23 cellular contexts compared by ENCODE assay signal in the genomic region with DNA sequence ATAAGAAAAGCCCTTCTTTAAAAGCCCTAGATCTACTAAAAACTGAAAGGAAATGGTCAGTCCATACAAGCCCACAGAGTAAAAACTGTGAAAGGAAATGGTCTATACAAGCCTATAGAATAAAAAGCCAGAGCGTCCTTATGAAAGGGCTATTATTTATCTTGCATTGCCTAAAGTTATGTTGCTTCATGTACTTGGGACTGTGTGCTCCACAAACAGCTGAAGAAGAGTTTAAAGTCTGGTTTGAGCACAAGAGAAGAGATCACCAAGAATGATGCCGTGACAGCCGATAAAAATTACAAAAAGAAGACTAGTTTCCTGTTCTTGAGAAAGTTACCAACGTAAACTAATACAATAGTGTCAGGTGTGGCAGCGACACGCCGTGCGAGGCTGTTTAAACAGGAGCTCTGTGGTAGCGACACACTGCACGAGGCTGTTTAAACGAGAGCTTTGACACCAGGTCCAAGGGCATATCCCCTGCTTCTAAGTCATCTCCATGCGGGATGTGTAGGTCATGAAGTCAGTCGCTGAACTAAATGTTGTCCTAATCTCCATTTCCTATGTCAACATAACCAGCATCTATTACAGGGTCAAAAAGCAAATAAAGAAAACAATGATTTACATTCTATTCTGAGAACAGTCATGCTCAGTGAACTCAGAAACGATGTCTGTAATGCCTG. TPM values are rescaled to one million over a fixed set of nuclear protein-coding genes. Genes with fewer than 3 reads are reported as not detected.
DNase-seq lines count a peak whose midpoint lies in the region; ATAC-seq and TF ChIP-seq lines count a peak whose summit lies in the region.
"Had no signal": no experiment of that assay in that cellular context is flagged by ENCODE, and none has a peak within 500 bp of the region (broad histone marks: within the 10 kb centered on the region; RNA-seq: fewer than 3 reads in every experiment).

No MANE protein-coding gene starts in this region.

- no peak for ATAC-seq in HG03342 (IDR thresholded peaks at IDR 0.05; ENCODE audit: unreplicated experiment)
- ATAC-seq: esophagus mucosa; Panc1; stimulated activated memory B cell treated with anti-CD40 and anti-IgM and Interleukin-4, amounts not matched to agents 10 μg/mL and 1 μg/mL and 100 μg/mL, for 72 hours had no signal

- no peak overlapping the region for H4K8ac ChIP-seq in mesenchymal stem cell (ENCODE audit: low read length)

- no peak overlapping the region for H2AFZ ChIP-seq in mesenchymal stem cell (ENCODE audit: low read depth, low read length)

- H3K27ac Mint-ChIP-seq in endodermal cell = peak overlapping the region; percentile 42
- H3K27ac Mint-ChIP-seq: activated T-helper 2 cell treated with anti-CD3 and anti-CD28 coated beads, Interferon-gamma antibody, Interleukin-2, Interleukin-4, amounts not matched to agents 10 μg/mL and 5 μg/mL and 100 μg/mL, durations not matched to agents 14 hours and 24 hours and 36 hours; stimulated activated memory B cell treated with anti-CD40 and anti-IgM and Interleukin-4, amounts not matched to agents 10 μg/mL and 1 μg/mL and 100 μg/mL, for 72 hours had no signal

- H4K91ac ChIP-seq in mesenchymal stem cell (ENCODE audit: low read length) = no peak overlapping the region

- no peak overlapping the region for H3K18ac ChIP-seq in mesenchymal stem cell (ENCODE audit: low read depth in 1 of 2, low read length in 2 of 2)

- H3K4me1 ChIP-seq in endodermal cell (ENCODE audit: control insufficient read depth, insufficient read depth, low read length) = peaks cover 16% of the 10 kb centered on the region
- H3K4me1 ChIP-seq in mesenchymal stem cell (ENCODE audit: control insufficient read depth, insufficient read depth, low read depth, low read length) = peaks cover 42% of the 10 kb centered on the region

- H2BK5ac ChIP-seq in mesenchymal stem cell (ENCODE audit: low read depth, low read length, poor library complexity, severe bottlenecking) = no peak overlapping the region

- DNase-seq in Caki2 (ENCODE audit: low read depth) (peak; percentile 29), SK-MEL-5 (ENCODE audit: low read depth, low spot score) (peak; percentile 81), endodermal cell (no peak), mesenchymal stem cell (peak; percentile 33), NCI-H187 (lab: John Stamatoyannopoulos, UW) (no peak), dedifferentiated amniotic fluid mesenchymal stem cell (ENCODE audit: extremely low spot score) (no peak), cerebellum (ENCODE audit: low spot score) (no peak)
- DNase-seq: aorta; cortex of kidney; DMS79 treated with DMSO at 0.1 percent for 48 hours; Karpas-422; mesendoderm; NCI-H1105; NCI-H82; stimulated activated CD4-positive, alpha-beta T cell treated with anti-CD3 and anti-CD28 coated beads, Interleukin-12 subunit alpha, Interleukin-12 subunit beta, amount 100 ng/mL, for 4 hours; trophoblast cell had no signal

- H3K4ac ChIP-seq in mesenchymal stem cell (ENCODE audit: low read depth in 1 of 2, low read length in 2 of 2) = no peak overlapping the region

- peak overlapping the region in 1 of 2 experiments; percentile 25 for H2BK12ac ChIP-seq in mesenchymal stem cell (ENCODE audit: low read length in 2 of 2)

- no peak overlapping the region for H3K4me2 ChIP-seq in mesenchymal stem cell (ENCODE audit: low read length, poor library complexity, severe bottlenecking)
- H3K4me2 ChIP-seq: BLaER1 treated with 17β-estradiol and CSF1 and Interleukin-3, amounts not matched to agents 10 nM and 100 nM had no signal

- no peaks in the 10 kb centered on the region for H3K27me3 Mint-ChIP-seq in endodermal cell (ENCODE audit: insufficient read depth)
- H3K27me3 Mint-ChIP-seq: stimulated activated memory B cell treated with anti-CD40 and anti-IgM and Interleukin-4, amounts not matched to agents 10 μg/mL and 1 μg/mL and 100 μg/mL, for 72 hours had no signal

- no peak overlapping the region for H3K4me3 Mint-ChIP-seq in endodermal cell
- H3K4me3 Mint-ChIP-seq: stimulated activated memory B cell treated with anti-CD40 and anti-IgM and Interleukin-4, amounts not matched to agents 10 μg/mL and 1 μg/mL and 100 μg/mL, for 72 hours had no signal

- H3K36me3 ChIP-seq in endodermal cell (ENCODE audit: control insufficient read depth, insufficient read depth, low read length) = peaks cover 79% of the 10 kb centered on the region
- H3K36me3 ChIP-seq in mesenchymal stem cell (ENCODE audit: control insufficient read depth in 1 of 2, insufficient read depth in 2 of 2, low read depth in 1 of 2, low read length in 2 of 2) = peaks cover 18 to 74% of the 10 kb centered on the region in 2 experiments

- no peak overlapping the region for H3K23ac ChIP-seq in mesenchymal stem cell (ENCODE audit: low read length in 2 of 2)

- TF ChIP-seq CTCF in endodermal cell (conservative IDR thresholded peaks at IDR 0.05) = no peak

- H3K9ac ChIP-seq in endodermal cell (ENCODE audit: extremely low read depth, low read length, poor library complexity, severe bottlenecking) (no peak overlapping the region), mesenchymal stem cell (ENCODE audit: low read length) (no peak overlapping the region)
- H3K9ac ChIP-seq: BLaER1 treated with 17β-estradiol and CSF1 and Interleukin-3, amounts not matched to agents 10 nM and 100 nM had no signal

- in situ Hi-C loops in Caki2 (cut with HindIII; ENCODE audit: low pct_unique_long_range_greater_than_20kb, low sequenced_read_pairs) = no loop called here
- in situ Hi-C loops in SK-MEL-5 (cut with HindIII; ENCODE audit: low pct_unique_long_range_greater_than_20kb, low sequenced_read_pairs) = no loop called here

- H2AK5ac ChIP-seq in mesenchymal stem cell (ENCODE audit: low read length, severe bottlenecking) = no peak overlapping the region

- H3K9me3 ChIP-seq in endodermal cell (ENCODE audit: control insufficient read depth, low read length) (no peaks in the 10 kb centered on the region), mesenchymal stem cell (ENCODE audit: control insufficient read depth, low read length) (no peaks in the 10 kb centered on the region)
- H3K9me3 ChIP-seq: BLaER1 treated with 17β-estradiol and CSF1 and Interleukin-3, amounts not matched to agents 10 nM and 100 nM had no signal

- peaks cover 47% of the 10 kb centered on the region for H3K4me1 Mint-ChIP-seq in endodermal cell

- H3K14ac ChIP-seq in mesenchymal stem cell (ENCODE audit: low read length in 2 of 2) = no peak overlapping the region

- H3K27me3 ChIP-seq in endodermal cell (ENCODE audit: control insufficient read depth, insufficient read depth, low read length, poor library complexity, severe bottlenecking) = no peaks in the 10 kb centered on the region
- H3K27me3 ChIP-seq in mesenchymal stem cell (ENCODE audit: control insufficient read depth in 1 of 2, insufficient read depth in 1 of 2, low read length in 2 of 2) = no peaks in the 10 kb centered on the region
- H3K27me3 ChIP-seq: BLaER1 treated with 17β-estradiol and CSF1 and Interleukin-3, amounts not matched to agents 10 nM and 100 nM had no signal

- H3K27ac ChIP-seq in endodermal cell (ENCODE audit: low read depth, low read length) = no peak overlapping the region
- no peak overlapping the region for H3K27ac ChIP-seq in mesenchymal stem cell (ENCODE audit: low read length, poor library complexity, severe bottlenecking)
- H3K27ac ChIP-seq: BLaER1 treated with 17β-estradiol and CSF1 and Interleukin-3, amounts not matched to agents 10 nM and 100 nM had no signal

- no peak overlapping the region for H2BK120ac ChIP-seq in mesenchymal stem cell (ENCODE audit: low read depth, low read length)

- H3K36me3 Mint-ChIP-seq in endodermal cell (ENCODE audit: low read depth) = peaks cover 68% of the 10 kb centered on the region

- 96 to 99% methylated on average over 13 to 14 of the region's 14 CpGs for WGBS in endodermal cell (ENCODE audit: insufficient coverage in 1 of 2, insufficient read length in 1 of 2), 2 experiments
- 91% methylated on average over 14 of the region's 14 CpGs for WGBS in mesenchymal stem cell

- H3K79me1 ChIP-seq in mesenchymal stem cell (replicated peaks; ENCODE audit: low read length, poor library complexity, severe bottlenecking) = peaks cover 10% of the 10 kb centered on the region

- H3K4me3 ChIP-seq in endodermal cell (ENCODE audit: low read length) (no peak overlapping the region), mesenchymal stem cell (ENCODE audit: insufficient read depth in 1 of 2, low read depth in 1 of 2, low read length in 2 of 2) (no peak overlapping the region)
- H3K4me3 ChIP-seq: BLaER1 treated with 17β-estradiol and CSF1 and Interleukin-3, amounts not matched to agents 10 nM and 100 nM had no signal

- no peaks in the 10 kb centered on the region for H3K9me3 Mint-ChIP-seq in endodermal cell
- H3K9me3 Mint-ChIP-seq: activated T-helper 2 cell treated with anti-CD3 and anti-CD28 coated beads, Interferon-gamma antibody, Interleukin-2, Interleukin-4, amounts not matched to agents 10 μg/mL and 5 μg/mL and 100 μg/mL, durations not matched to agents 14 hours and 24 hours and 36 hours; stimulated activated memory B cell treated with anti-CD40 and anti-IgM and Interleukin-4, amounts not matched to agents 10 μg/mL and 1 μg/mL and 100 μg/mL, for 72 hours had no signal

- H2BK15ac ChIP-seq in mesenchymal stem cell (ENCODE audit: low read depth, poor library complexity, severe bottlenecking) = no peak overlapping the region

RNA-seq across cellular contexts. Expression of a gene that starts 24.9 kb away (rescaled TPM):
- 60.9 and 76.2 TPM in 2 replicates for total RNA-seq in Caki2 (2014; rRNA removed; shearing (Covaris generic); ENCODE audit: low replicate concordance)
- total RNA-seq in SK-MEL-5 (2014; rRNA removed; shearing (Covaris generic)) = 93.4 and 95.9 TPM in 2 replicates
- 74.0 and 75.3 TPM in 2 replicates for polyA plus RNA-seq in SK-MEL-5 (2015; cell fraction: cytosol; rRNA removed)
- 232 and 261 TPM in 2 replicates for polyA plus RNA-seq in SK-MEL-5 (2015; cell fraction: nucleus; rRNA removed)
- total RNA-seq in endodermal cell (10 to 100 TPM; 70.5 to 71.7 TPM), cerebellum (58.6 TPM)
- polyA plus RNA-seq in endodermal cell (2013, experiment 1 of 2) = 55.5 TPM
- 54.2 TPM for polyA plus RNA-seq in endodermal cell (2013, experiment 2 of 2)
- 32.8 TPM for polyA plus RNA-seq in mesenchymal stem cell (2013, experiment 1 of 2)
- polyA plus RNA-seq in mesenchymal stem cell (2013, experiment 2 of 2) = 32.5 TPM

RNA-seq across cellular contexts. Expression of a gene that starts 25.1 kb away (rescaled TPM):
- total RNA-seq in Caki2 (2014; rRNA removed; shearing (Covaris generic); ENCODE audit: low replicate concordance) = not detected in 2 replicates
- not detected in 2 replicates for total RNA-seq in SK-MEL-5 (2014; rRNA removed; shearing (Covaris generic))
- polyA plus RNA-seq in SK-MEL-5 (2015; cell fraction: cytosol; rRNA removed) = not detected in 2 replicates
- polyA plus RNA-seq in SK-MEL-5 (2015; cell fraction: nucleus; rRNA removed) = not detected in 2 replicates
- under 1 TPM; 0.40 to 0.84 TPM for total RNA-seq in endodermal cell
- 0.53 TPM for polyA plus RNA-seq in endodermal cell (2013, experiment 1 of 2)
- polyA plus RNA-seq in endodermal cell (2013, experiment 2 of 2) = not detected
- not detected for polyA plus RNA-seq in mesenchymal stem cell (2013, experiment 1 of 2)
- not detected for polyA plus RNA-seq in mesenchymal stem cell (2013, experiment 2 of 2)
- not detected for total RNA-seq in cerebellum
- total RNA-seq: activated T-helper 2 cell treated with anti-CD3 and anti-CD28 coated beads, Interferon-gamma antibody, Interleukin-2, Interleukin-4, amounts not matched to agents 10 μg/mL and 5 μg/mL and 100 μg/mL, durations not matched to agents 14 hours and 24 hours and 36 hours; aorta; esophagus mucosa had no signal
- polyA plus RNA-seq: aorta, neural cell had no signal

RNA-seq across cellular contexts. Expression of a gene that starts 25.8 kb away (rescaled TPM):
- 77.8 and 83.4 TPM in 2 replicates for total RNA-seq in Caki2 (2014; rRNA removed; shearing (Covaris generic); ENCODE audit: low replicate concordance)
- 157 and 173 TPM in 2 replicates for total RNA-seq in SK-MEL-5 (2014; rRNA removed; shearing (Covaris generic))
- 168 and 192 TPM in 2 replicates for polyA plus RNA-seq in SK-MEL-5 (2015; cell fraction: cytosol; rRNA removed)
- polyA plus RNA-seq in SK-MEL-5 (2015; cell fraction: nucleus; rRNA removed) = 183 and 184 TPM in 2 replicates
- total RNA-seq in endodermal cell = 10 to 100 TPM; 92.9 to 99.4 TPM
- 64.6 TPM for polyA plus RNA-seq in endodermal cell (2013, experiment 1 of 2)
- polyA plus RNA-seq in endodermal cell (2013, experiment 2 of 2) = 64.5 TPM
- 45.5 TPM for polyA plus RNA-seq in mesenchymal stem cell (2013, experiment 1 of 2)
- polyA plus RNA-seq in mesenchymal stem cell (2013, experiment 2 of 2) = 45.2 TPM
- total RNA-seq in cerebellum = 52.1 TPM

Comparison
In these comparisons a context has a peak if more than half of its experiments do, and no peak if none do; other contexts are left out.
1. DNase-seq: peak in Caki2 (single experiment), SK-MEL-5 (single experiment) and mesenchymal stem cell (single experiment); none in endodermal cell (single experiment), NCI-H187 (0 of 2), dedifferentiated amniotic fluid mesenchymal stem cell (single experiment) and cerebellum (single experiment).